ENCODE assay signal across 8 cellular contexts in genomic region chr4:168917150-168917779, GRCh38.
DNase-seq lines count a peak whose midpoint lies in the region; ATAC-seq, FAIRE-seq and TF ChIP-seq lines count a peak whose summit lies in the region.

No MANE protein-coding gene starts in this region.

- peak; percentile 42 for DNase-seq in SIG-M5 treated with dmso at 0.1 percent for 504 hours (lab: John Stamatoyannopoulos, UW; ENCODE audit: unreplicated experiment)
- DNase-seq in SIG-M5 (lab: John Stamatoyannopoulos, UW), result no peak
- peak; percentile 47 for DNase-seq in NB4 (ENCODE audit: low read depth)
- peak; percentile 28 to 41 (median 34) for DNase-seq in K562 (ENCODE audit: extremely low read depth in 1 of 4, low spot score in 3 of 4)
- peak; percentile 14 for DNase-seq in HepG2 (ENCODE audit: low spot score)
- no peak for DNase-seq in activated naive CD4-positive, alpha-beta T cell treated with anti-CD3 and anti-CD28 coated beads, Interleukin-2, amount 50 U/mL, for 72 hours (ENCODE audit: low spot score in 2 of 2)
- DNase-seq in T-helper 9 cell, result no peak

- no peak overlapping the region for H3K27ac Mint-ChIP-seq in activated naive CD4-positive, alpha-beta T cell treated with anti-CD3 and anti-CD28 coated beads, Interleukin-2, amount 50 U/mL, for 72 hours

- H2AFZ ChIP-seq in K562 (ENCODE audit: low read depth, low read length) (no peak overlapping the region), HepG2 (ENCODE audit: low read length) (no peak overlapping the region)

- TF ChIP-seq EP300 in K562 (IDR thresholded peaks at IDR 0.05; ENCODE audit: low read length), result no peak
- no peak for TF ChIP-seq EP300 in HepG2 (IDR thresholded peaks at IDR 0.05; ENCODE audit: low read depth in 2 of 2, low read length in 2 of 2)
- no peak for TF ChIP-seq EP300 in HepG2 (CRISPR knock-in tag; IDR thresholded peaks at IDR 0.05; ENCODE audit: borderline replicate concordance)

- POLR2A ChIA-PET in K562 (lab: Yijun Ruan, JAX), result no interaction called here
- POLR2A ChIA-PET in HepG2 (lab: Yijun Ruan, JAX), result no interaction called here

- BruUV-seq in K562 (replicated peaks; lab: Mats Ljungman, UMichigan) (no TSS peak), HepG2 (replicated peaks; lab: Mats Ljungman, UMichigan) (no TSS peak)

- no peaks in the 10 kb centered on the region for H3K79me2 ChIP-seq in K562 (ENCODE audit: control insufficient read depth, insufficient read depth, low read length)
- H3K79me2 ChIP-seq in HepG2 (ENCODE audit: insufficient read depth, low read length), result no peaks in the 10 kb centered on the region

- ATAC-seq in K562, result peak; percentile 71
- no peak for ATAC-seq in HepG2
- no peak for ATAC-seq in GM18868 (IDR thresholded peaks at IDR 0.05; ENCODE audit: unreplicated experiment)
- no peak for ATAC-seq in activated naive CD4-positive, alpha-beta T cell treated with anti-CD3 and anti-CD28 coated beads, Interleukin-2, amount 50 U/mL, for 72 hours

- CTCF ChIA-PET in K562 (lab: Yijun Ruan, JAX; ENCODE audit: low intra/inter-chr PET ratio) (interaction anchor here (0.5 to 2.0 kb wide), 3 partner anchors 403 to 1052 kb away, joined by 3 to 7 read pairs (median 4); no protein-coding TSS in a partner anchor), HepG2 (lab: Yijun Ruan, JAX; ENCODE audit: low intra/inter-chr PET ratio, low total read pairs) (interaction anchor here (1.1 to 1.6 kb wide), 3 partner anchors 207 to 733 kb away, joined by 3 to 14 read pairs (median 6); no protein-coding TSS in a partner anchor)

- H3K4me3 ChIP-seq in NB4 (ENCODE audit: low read depth, low read length), result no peak overlapping the region
- no peak overlapping the region for H3K4me3 ChIP-seq in K562
- H3K4me3 ChIP-seq in HepG2 (replicated peaks in 1 of 3; ENCODE audit: insufficient read depth in 1 of 3, low read depth in 2 of 3, low read length in 3 of 3), result no peak overlapping the region

- no peak for TF ChIP-seq POLR2A in NB4 (IDR thresholded peaks at IDR 0.05; ENCODE audit: extremely low read depth, insufficient read length)
- TF ChIP-seq POLR2A in K562 (conservative IDR thresholded peaks at IDR 0.05), result no peak
- no peak for TF ChIP-seq POLR2A in HepG2 (IDR thresholded peaks at IDR 0.05; ENCODE audit: insufficient read depth in 1 of 2, low read depth in 2 of 2, low read length in 2 of 2)

- H3K9me3 Mint-ChIP-seq in activated naive CD4-positive, alpha-beta T cell treated with anti-CD3 and anti-CD28 coated beads, Interleukin-2, amount 50 U/mL, for 72 hours, result no peaks in the 10 kb centered on the region

- in situ Hi-C loops in K562 (cut with MboI) (no loop called here), HepG2 (cut with HindIII; ENCODE audit: extremely low pct_ligation_motif_present, low pct_unique_long_range_greater_than_20kb) (loop anchor here (10.0 to 25.0 kb wide), 3 partner anchors 202 to 730 kb away; no protein-coding TSS in a partner anchor)

- no peaks in the 10 kb centered on the region for H3K9me1 ChIP-seq in K562 (ENCODE audit: control insufficient read depth, insufficient read depth, low read length)

- H3K9ac ChIP-seq in K562 (ENCODE audit: insufficient read depth in 1 of 2, low read depth in 2 of 2, low read length in 2 of 2) (no peak overlapping the region), HepG2 (ENCODE audit: insufficient read depth, low read depth, low read length) (no peak overlapping the region)

- TF ChIP-seq CTCF in NB4 (IDR thresholded peaks at IDR 0.05; ENCODE audit: low read depth, low read length) (peak; percentile 18), K562 (IDR thresholded peaks at IDR 0.05 in 2 of 3, conservative IDR thresholded peaks at IDR 0.05 in 1 of 3; ENCODE audit: insufficient read depth in 2 of 3, low read depth in 1 of 3, low read length in 3 of 3) (peak in 2 of 3 experiments; percentile 22 to 60; a peak in 3 of 6 replicates), HepG2 (CRISPR knock-in tag; IDR thresholded peaks at IDR 0.05) (peak; percentile 48)

- no peak overlapping the region for H3K27ac ChIP-seq in K562 (ENCODE audit: extremely low read depth, low read depth, low read length)
- no peak overlapping the region for H3K27ac ChIP-seq in HepG2 (ENCODE audit: extremely low read length, insufficient read depth, low read length)

- H4K20me1 ChIP-seq in K562 (replicated peaks; ENCODE audit: control insufficient read depth, insufficient read depth, low read length) (no peaks in the 10 kb centered on the region), HepG2 (ENCODE audit: insufficient read depth, low read length) (no peaks in the 10 kb centered on the region)

- TF ChIP-seq RAD21 in K562 (CRISPR knock-in tag; conservative IDR thresholded peaks at IDR 0.05 in 1 of 2, IDR thresholded peaks at IDR 0.05 in 1 of 2) (peak; percentile 54 to 62), HepG2 (CRISPR knock-in tag; IDR thresholded peaks at IDR 0.05) (no peak)

- H3K36me3 Mint-ChIP-seq in activated naive CD4-positive, alpha-beta T cell treated with anti-CD3 and anti-CD28 coated beads, Interleukin-2, amount 50 U/mL, for 72 hours, result no peaks in the 10 kb centered on the region

- H3K4me1 ChIP-seq in K562 (replicated peaks in 1 of 2; ENCODE audit: control insufficient read depth in 2 of 2, insufficient read depth in 2 of 2, low read length in 2 of 2) (no peaks in the 10 kb centered on the region), HepG2 (ENCODE audit: insufficient read depth, low read length) (peaks cover 14% of the 10 kb centered on the region)

- 7% methylated on average over 8 of the region's 8 CpGs for WGBS in K562 (ENCODE audit: insufficient coverage, low coverage, missing lambda C conversion rate)
- WGBS in HepG2 (ENCODE audit: low lambda C conversion rate), result 77% methylated on average over 8 of the region's 8 CpGs

- FAIRE-seq in K562 (lab: Jason Lieb, UNC) (no peak), HepG2 (lab: Jason Lieb, UNC) (no peak)

- H3K9me3 ChIP-seq in K562 (replicated peaks; ENCODE audit: control insufficient read depth, insufficient read depth, low read depth, low read length), result no peaks in the 10 kb centered on the region
- no peaks in the 10 kb centered on the region for H3K9me3 ChIP-seq in HepG2 (ENCODE audit: low read length)

- no peaks in the 10 kb centered on the region for H3K27me3 ChIP-seq in K562 (ENCODE audit: control insufficient read depth in 2 of 2, insufficient read depth in 2 of 2, low read length in 2 of 2)
- no peaks in the 10 kb centered on the region for H3K27me3 ChIP-seq in HepG2 (ENCODE audit: control insufficient read depth in 1 of 2, insufficient read depth in 2 of 2, low read length in 2 of 2)

- intact Hi-C loops in K562 (cut with micrococcal nuclease), result loop anchor here (2.0 kb wide), 2 partner anchors 402 to 734 kb away; no protein-coding TSS in a partner anchor
- intact Hi-C loops in HepG2 (cut with micrococcal nuclease; ENCODE audit: unreplicated experiment), result loop anchor here (1.0 to 5.0 kb wide), 4 partner anchors 85 to 403 kb away; no protein-coding TSS in a partner anchor

- H3K4me2 ChIP-seq in K562 (ENCODE audit: insufficient read depth, low read length), result no peak overlapping the region
- H3K4me2 ChIP-seq in HepG2 (ENCODE audit: low read depth, low read length), result no peak overlapping the region

- H3K36me3 ChIP-seq in K562 (ENCODE audit: control insufficient read depth, insufficient read depth, low read length), result no peaks in the 10 kb centered on the region
- no peaks in the 10 kb centered on the region for H3K36me3 ChIP-seq in HepG2 (replicated peaks in 1 of 2; ENCODE audit: control insufficient read depth in 1 of 2, insufficient read depth in 2 of 2, low read length in 2 of 2)

TF ChIP-seq in K562, 482 proteins besides CTCF, POLR2A, EP300 and RAD21:
- TF ChIP-seq ZNF384 (IDR thresholded peaks at IDR 0.05; ENCODE audit: low read depth, low read length) (no peak), SMC3 (conservative IDR thresholded peaks at IDR 0.05; ENCODE audit: insufficient read depth, low read depth, low read length) (peak; percentile 23; the same call in 1 of the 2 replicates)
TF ChIP-seq in K562: peak in this region for 1.

TF ChIP-seq in HepG2, 621 proteins besides CTCF, POLR2A, EP300 and RAD21:
- TF ChIP-seq ZNF598 (CRISPR knock-in tag; IDR thresholded peaks at IDR 0.05; ENCODE audit: borderline replicate concordance), result no peak
- peak; percentile 51; the same call in 1 of the 2 replicates for TF ChIP-seq SMC3 (IDR thresholded peaks at IDR 0.05; ENCODE audit: low read length)
- TF ChIP-seq ZNF354B (CRISPR knock-in tag; IDR thresholded peaks at IDR 0.05), result no peak
- no peak for TF ChIP-seq YEATS4 (CRISPR knock-in tag; IDR thresholded peaks at IDR 0.05; ENCODE audit: borderline replicate concordance)
- peak; percentile 61 for TF ChIP-seq STAG1 (CRISPR knock-in tag; IDR thresholded peaks at IDR 0.05)
TF ChIP-seq in HepG2: peak in this region for 2.

Comparison
In these comparisons a context has a peak if more than half of its experiments do, and no peak if none do; other contexts are left out.
1. DNase-seq: peak in SIG-M5 treated with dmso at 0.1 percent for 504 hours (single experiment), NB4 (single experiment), K562 (4 of 4) and HepG2 (single experiment); none in SIG-M5 (single experiment), activated naive CD4-positive, alpha-beta T cell treated with anti-CD3 and anti-CD28 coated beads, Interleukin-2, amount 50 U/mL, for 72 hours (0 of 2) and T-helper 9 cell (single experiment).
2. Peak in every context shown above with its lines, with median percentiles within 50 percentile points of each other: CTCF ChIP-seq.